Comparison of ENCODE assay signal across 1 cellular context in genomic region chr10:7015457-7015856, GRCh38.
TF ChIP-seq lines count a peak whose summit lies in the region.

No MANE protein-coding gene starts in this region.

TF ChIP-seq in GM12878, 131 proteins besides CTCF, POLR2A, EP300 and RAD21 (continued from another document):
- TF ChIP-seq PKNOX1 (IDR thresholded peaks at IDR 0.05) = peak; percentile 69
- no peak for TF ChIP-seq ELK1 (IDR thresholded peaks at IDR 0.05; ENCODE audit: low read depth, low read length)
- TF ChIP-seq ATF7 (IDR thresholded peaks at IDR 0.05; ENCODE audit: low read depth) = 0 out of 2 replicates have a peak, but pooled peaks have one; percentile 15
- TF ChIP-seq ZBTB33 (IDR thresholded peaks at IDR 0.05) = no peak
- TF ChIP-seq IKZF2 (IDR thresholded peaks at IDR 0.05) = no peak
TF ChIP-seq in GM12878: peak in this region for 4.
